9 cellular contexts compared by ENCODE assay signal in the genomic region with DNA sequence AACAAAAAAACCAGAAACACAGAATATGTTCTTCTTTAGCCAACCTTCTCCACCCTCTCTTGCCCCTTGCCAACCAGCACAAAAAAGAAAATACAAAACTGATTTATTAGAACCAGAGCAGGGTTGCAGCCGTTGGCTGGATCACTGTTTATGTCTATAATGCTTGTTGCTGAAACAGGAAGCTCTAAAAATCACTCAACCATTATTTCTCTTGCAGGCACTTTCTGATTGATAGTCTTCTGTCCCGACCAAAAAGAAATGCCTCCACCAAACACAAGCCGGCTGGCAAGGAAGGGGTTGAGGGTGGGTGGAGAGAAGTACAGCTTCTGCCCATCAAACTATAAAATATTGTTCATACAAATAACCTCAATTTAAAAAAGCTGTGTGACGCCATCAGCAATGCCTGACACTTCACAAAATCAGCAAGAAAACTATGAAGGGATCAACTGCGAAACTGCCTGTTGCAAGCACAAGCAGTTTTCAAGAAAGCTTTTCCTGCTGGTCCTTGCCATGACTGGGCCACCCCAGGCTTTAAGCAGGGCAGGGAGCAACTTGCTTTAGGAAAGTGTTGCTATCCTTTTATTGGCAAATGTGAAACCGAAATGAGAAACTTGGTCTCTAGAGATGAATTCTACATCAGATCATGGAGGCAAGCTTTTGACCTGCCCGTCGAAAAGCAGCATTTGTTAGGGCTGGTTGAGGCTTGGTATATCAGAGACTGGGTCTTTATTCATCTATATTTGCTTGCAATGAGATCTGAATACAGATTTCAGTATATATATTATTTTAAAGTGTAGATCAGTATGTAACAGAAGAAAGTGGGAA.
DNase-seq lines count a peak whose midpoint lies in the region; ATAC-seq and TF ChIP-seq lines count a peak whose summit lies in the region.
"Had no signal": no experiment of that assay in that cellular context is flagged by ENCODE, and none has a peak within 500 bp of the region (broad histone marks: within the 10 kb centered on the region; RNA-seq: fewer than 3 reads in every experiment).

No MANE protein-coding gene starts in this region.

- H2AFZ ChIP-seq in PC-9: no peak overlapping the region

- peak overlapping the region; percentile 65 for H3K9ac ChIP-seq in adipocyte (ENCODE audit: low read length)

- H4K20me1 ChIP-seq in PC-9 (ENCODE audit: insufficient read depth): peaks cover 12% of the 10 kb centered on the region; the same call in 1 of the 2 replicates

- intact Hi-C loops in activated CD4-positive, alpha-beta T cell treated with anti-CD3 and anti-CD28 coated beads, Interleukin-2, amount 10 ng/mL, durations not matched to agents 24 days and 14 days (cut with micrococcal nuclease): no loop called here
- intact Hi-C loops in PC-9 (cut with micrococcal nuclease; ENCODE audit: unreplicated experiment): no loop called here

- peak overlapping the region; percentile 5 for H3K4me3 ChIP-seq in adipocyte (ENCODE audit: low read length)
- H3K4me3 ChIP-seq in suprapubic skin: no peak overlapping the region
- H3K4me3 ChIP-seq in PC-9: no peak overlapping the region

- no peak overlapping the region for H3K4me2 ChIP-seq in PC-9

- no TSS peak for BruUV-seq in PC-9 (replicated peaks; lab: Mats Ljungman, UMichigan)

- no peak for DNase-seq in activated CD4-positive, alpha-beta T cell treated with anti-CD3 and anti-CD28 coated beads, Interleukin-2, amount 10 ng/mL, durations not matched to agents 24 days and 14 days
- DNase-seq in activated CD4-positive, alpha-beta T cell treated with anti-CD3 and anti-CD28 coated beads for 48 hours: no peak
- DNase-seq in adipocyte (ENCODE audit: low read depth) (no peak), suprapubic skin (ENCODE audit: low spot score in 2 of 2) (no peak), PC-9 (no peak)
- DNase-seq in effector memory CD8-positive, alpha-beta T cell: no peak
- DNase-seq: NCI-H187 treated with DMSO at 0.1 percent for 48 hours had no signal

- H3K4me3 Mint-ChIP-seq in activated CD4-positive, alpha-beta T cell treated with anti-CD3 and anti-CD28 coated beads, Interleukin-2, amount 10 ng/mL, durations not matched to agents 24 days and 14 days: no peak overlapping the region
- no peak overlapping the region for H3K4me3 Mint-ChIP-seq in effector memory CD8-positive, alpha-beta T cell

- POLR2A ChIA-PET in PC-9 (lab: Charles Lee; ENCODE audit: unreplicated experiment): no interaction called here

- no peaks in the 10 kb centered on the region for H3K27me3 Mint-ChIP-seq in activated CD4-positive, alpha-beta T cell treated with anti-CD3 and anti-CD28 coated beads, Interleukin-2, amount 10 ng/mL, durations not matched to agents 24 days and 14 days
- H3K27me3 Mint-ChIP-seq in effector memory CD8-positive, alpha-beta T cell: no peaks in the 10 kb centered on the region

- CTCF ChIA-PET in PC-9 (lab: Charles Lee): no interaction called here

- peaks cover 96% of the 10 kb centered on the region for H3K79me2 ChIP-seq in PC-9 (ENCODE audit: low read depth)

- peaks cover 47% of the 10 kb centered on the region for H3F3A ChIP-seq in PC-9 (ENCODE audit: insufficient read depth, low read depth)

- H3K9me3 Mint-ChIP-seq in activated CD4-positive, alpha-beta T cell treated with anti-CD3 and anti-CD28 coated beads, Interleukin-2, amount 10 ng/mL, durations not matched to agents 24 days and 14 days: no peaks in the 10 kb centered on the region
- H3K9me3 Mint-ChIP-seq in effector memory CD8-positive, alpha-beta T cell: no peaks in the 10 kb centered on the region

- H3K9me2 ChIP-seq in PC-9 (ENCODE audit: insufficient read depth): no peaks in the 10 kb centered on the region

- peaks cover 23% of the 10 kb centered on the region for H3K4me1 Mint-ChIP-seq in activated CD4-positive, alpha-beta T cell treated with anti-CD3 and anti-CD28 coated beads, Interleukin-2, amount 10 ng/mL, durations not matched to agents 24 days and 14 days
- H3K4me1 Mint-ChIP-seq in effector memory CD8-positive, alpha-beta T cell (ENCODE audit: low read depth in 2 of 2): peaks cover 18 to 42% of the 10 kb centered on the region in 2 donors

- ATAC-seq in HG02798 (IDR thresholded peaks at IDR 0.05; ENCODE audit: poor library complexity, unreplicated experiment) (peak; percentile 65), HG03432 (IDR thresholded peaks at IDR 0.05; ENCODE audit: unreplicated experiment) (no peak)
- no peak for ATAC-seq in effector memory CD8-positive, alpha-beta T cell (replicated peaks)

- peaks cover 63% of the 10 kb centered on the region for H3K36me3 Mint-ChIP-seq in activated CD4-positive, alpha-beta T cell treated with anti-CD3 and anti-CD28 coated beads, Interleukin-2, amount 10 ng/mL, durations not matched to agents 24 days and 14 days (ENCODE audit: low read depth)
- H3K36me3 Mint-ChIP-seq in effector memory CD8-positive, alpha-beta T cell (ENCODE audit: insufficient read depth): peaks cover 63% of the 10 kb centered on the region

- H3K9me3 ChIP-seq in adipocyte (ENCODE audit: control insufficient read depth, low read length) (no peaks in the 10 kb centered on the region), suprapubic skin (no peaks in the 10 kb centered on the region), PC-9 (ENCODE audit: insufficient read depth, low read depth) (no peaks in the 10 kb centered on the region)

- H3K4me1 ChIP-seq in adipocyte (ENCODE audit: control insufficient read depth, insufficient read depth, low read length) (peaks cover 68% of the 10 kb centered on the region), suprapubic skin (peaks cover 43% of the 10 kb centered on the region), PC-9 (replicated peaks; ENCODE audit: insufficient read depth) (peaks cover 48% of the 10 kb centered on the region)

- H3K27me3 ChIP-seq in adipocyte (replicated peaks; ENCODE audit: control insufficient read depth, insufficient read depth, low read length): no peaks in the 10 kb centered on the region
- H3K27me3 ChIP-seq in suprapubic skin: no peaks in the 10 kb centered on the region
- H3K27me3 ChIP-seq in PC-9 (ENCODE audit: insufficient read depth, low read depth): no peaks in the 10 kb centered on the region

- peak overlapping the region; percentile 17 for H3K27ac ChIP-seq in suprapubic skin
- no peak overlapping the region for H3K27ac ChIP-seq in PC-9

- no peak for TF ChIP-seq POLR2A in suprapubic skin (IDR thresholded peaks at IDR 0.05)

- H3K36me3 ChIP-seq in adipocyte (ENCODE audit: control insufficient read depth, insufficient read depth, low read length, severe bottlenecking) (peaks cover 98% of the 10 kb centered on the region), suprapubic skin (peaks cover 6% of the 10 kb centered on the region), PC-9 (ENCODE audit: low read depth) (peaks cover 50% of the 10 kb centered on the region)

- 45% methylated on average over 8 of the region's 8 CpGs for WGBS in suprapubic skin

- no peak for TF ChIP-seq EP300 in suprapubic skin (IDR thresholded peaks at IDR 0.05)

- TF ChIP-seq CTCF in suprapubic skin (IDR thresholded peaks at IDR 0.05) (no peak), PC-9 (conservative IDR thresholded peaks at IDR 0.05) (no peak)

- H3K27ac Mint-ChIP-seq in activated CD4-positive, alpha-beta T cell treated with anti-CD3 and anti-CD28 coated beads, Interleukin-2, amount 10 ng/mL, durations not matched to agents 24 days and 14 days: peak overlapping the region; percentile 25
- peak overlapping the region in 1 of 2 donors; percentile 78 for H3K27ac Mint-ChIP-seq in effector memory CD8-positive, alpha-beta T cell
